ENCODE assay signal across 21 cellular contexts in the genomic region with DNA sequence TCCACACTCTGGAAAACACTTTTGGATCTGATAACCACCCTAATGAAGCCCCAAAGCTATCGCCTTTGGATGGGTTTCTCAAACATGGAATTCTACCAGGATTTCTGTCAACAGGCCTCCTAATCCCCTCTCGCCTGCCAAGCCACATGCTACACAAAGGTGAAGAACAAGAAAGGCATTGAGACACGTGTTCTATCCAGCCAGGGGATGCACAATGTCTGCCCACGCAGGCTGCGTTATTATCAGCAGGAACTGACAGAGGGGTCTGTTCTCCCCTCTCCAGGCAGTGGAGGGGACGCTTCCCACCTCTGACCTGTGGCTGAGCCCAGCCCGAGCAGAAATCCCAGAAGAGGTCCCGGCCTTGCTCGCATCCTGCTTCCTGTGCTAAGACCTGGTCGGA. TPM values are rescaled to one million over a fixed set of nuclear protein-coding genes. Genes with fewer than 3 reads are reported as not detected.
DNase-seq lines count a peak whose midpoint lies in the region; ATAC-seq, FAIRE-seq and TF ChIP-seq lines count a peak whose summit lies in the region.
"Had no signal": no experiment of that assay in that cellular context is flagged by ENCODE, and none has a peak within 500 bp of the region (broad histone marks: within the 10 kb centered on the region; RNA-seq: fewer than 3 reads in every experiment).

No MANE protein-coding gene starts in this region.

- H3K4me2 ChIP-seq in HepG2 (ENCODE audit: low read depth, low read length) (no peak overlapping the region), neuronal stem cell (ENCODE audit: insufficient read depth, low read length, poor library complexity, severe bottlenecking) (no peak overlapping the region)

- peak overlapping the region; percentile 63 for H3K18ac ChIP-seq in neuronal stem cell (ENCODE audit: low read length)

- ATAC-seq in HepG2 = no peak
- ATAC-seq in right lobe of liver = no peak

- 42% methylated on average over 8 of the region's 10 CpGs for WGBS in HepG2 (ENCODE audit: low lambda C conversion rate)
- WGBS in right lobe of liver (ENCODE audit: insufficient coverage, low coverage, low lambda C conversion rate, missing lambda C conversion rate) = 63% methylated on average over 4 of the region's 10 CpGs
- whole genome bisulfite sequencing in neuronal stem cell (ENCODE audit: extremely low coverage in 2 of 2, insufficient read length in 2 of 2, insufficient replicate concordance in 1 of 2), 2 donors = no CpG with 5 or more reads among the region's 10 CpGs

- no peak overlapping the region for H2BK12ac ChIP-seq in neuronal stem cell (ENCODE audit: low read length)

- POLR2A ChIA-PET in HepG2 (lab: Yijun Ruan, JAX) = no interaction called here

- CTCF ChIA-PET in HepG2 (lab: Yijun Ruan, JAX; ENCODE audit: low intra/inter-chr PET ratio, low total read pairs) = no interaction called here

- H2AK5ac ChIP-seq in neuronal stem cell (ENCODE audit: low read depth, low read length) = no peak overlapping the region

- no peaks in the 10 kb centered on the region for H3K79me1 ChIP-seq in neuronal stem cell (ENCODE audit: low read depth, low read length)

- intact Hi-C loops in HepG2 (cut with micrococcal nuclease; ENCODE audit: unreplicated experiment) = no loop called here
- intact Hi-C loops in right lobe of liver (cut with DNase I) = no loop called here
- intact Hi-C loops in vagina (cut with DNase I) = no loop called here

- no peak overlapping the region for H3K14ac ChIP-seq in neuronal stem cell (ENCODE audit: low read length)

- TF ChIP-seq CTCF in HepG2 (CRISPR knock-in tag; IDR thresholded peaks at IDR 0.05) = no peak
- TF ChIP-seq CTCF in right lobe of liver (IDR thresholded peaks at IDR 0.05) = no peak
- TF ChIP-seq CTCF in vagina (IDR thresholded peaks at IDR 0.05) = no peak

- H3K79me2 ChIP-seq in HepG2 (ENCODE audit: insufficient read depth, low read length) = no peaks in the 10 kb centered on the region

- no peak overlapping the region for H2BK5ac ChIP-seq in neuronal stem cell (ENCODE audit: low read length)

- TF ChIP-seq POLR2A in HepG2 (IDR thresholded peaks at IDR 0.05; ENCODE audit: insufficient read depth in 1 of 2, low read depth in 2 of 2, low read length in 2 of 2) (no peak), right lobe of liver (IDR thresholded peaks at IDR 0.05) (no peak), vagina (IDR thresholded peaks at IDR 0.05) (no peak)

- H3K27me3 ChIP-seq in HepG2 (ENCODE audit: control insufficient read depth in 1 of 2, insufficient read depth in 2 of 2, low read length in 2 of 2) (0 out of 5 replicates have a peak, but pooled peaks cover 1 to 7% of the 10 kb centered on the region in 2 experiments), right lobe of liver (no peaks in the 10 kb centered on the region), neuronal stem cell (ENCODE audit: control insufficient read depth in 3 of 3, insufficient read depth in 3 of 3, low read depth in 1 of 3, low read length in 3 of 3) (no peaks in the 10 kb centered on the region), vagina (no peaks in the 10 kb centered on the region)

- no peaks in the 10 kb centered on the region for H3K36me3 ChIP-seq in HepG2 (replicated peaks in 1 of 2; ENCODE audit: control insufficient read depth in 1 of 2, insufficient read depth in 2 of 2, low read length in 2 of 2)
- no peaks in the 10 kb centered on the region for H3K36me3 ChIP-seq in right lobe of liver
- no peaks in the 10 kb centered on the region for H3K36me3 ChIP-seq in neuronal stem cell (replicated peaks in 1 of 2; ENCODE audit: control insufficient read depth in 2 of 2, insufficient read depth in 2 of 2, low read length in 2 of 2)
- no peaks in the 10 kb centered on the region for H3K36me3 ChIP-seq in vagina

- H3K4ac ChIP-seq in neuronal stem cell (ENCODE audit: low read length) = no peak overlapping the region

- no peaks in the 10 kb centered on the region for H4K20me1 ChIP-seq in HepG2 (ENCODE audit: insufficient read depth, low read length)

- no peak overlapping the region for H3K23ac ChIP-seq in neuronal stem cell (ENCODE audit: low read depth, low read length, poor library complexity)

- in situ Hi-C loops in HepG2 (cut with HindIII; ENCODE audit: extremely low pct_ligation_motif_present, low pct_unique_long_range_greater_than_20kb) (no loop called here), G401 (cut with HindIII; ENCODE audit: low sequenced_read_pairs) (no loop called here)

- FAIRE-seq in HepG2 (lab: Jason Lieb, UNC) = no peak
- FAIRE-seq: G401.6, GM12892, GM19239, H1 had no signal

- DNase-seq in HepG2 (ENCODE audit: low spot score) (no peak), right lobe of liver (no peak), astrocyte of the hippocampus (ENCODE audit: low read depth, low spot score) (peak; percentile 40), neuronal stem cell (ENCODE audit: low spot score) (no peak), vagina (ENCODE audit: extremely low spot score in 2 of 2) (peak; percentile 67 to 72), MV-4-11 (lab: John Stamatoyannopoulos, UW) (no peak), G401 (ENCODE audit: low spot score) (no peak)
- DNase-seq in central memory CD4-positive, alpha-beta T cell = no peak
- DNase-seq: C1 segment of cervical spinal cord; Calu3; CD4-positive, alpha-beta memory T cell; COR-L47; DMS53; DMS79 treated with DMSO at 0.1 percent for 48 hours; GM23248; H7; HCEC 1CT had no signal

- H2BK120ac ChIP-seq in neuronal stem cell (ENCODE audit: low read depth, low read length) = no peak overlapping the region

- H3K9ac ChIP-seq in HepG2 (ENCODE audit: insufficient read depth, low read depth, low read length) (no peak overlapping the region), neuronal stem cell (ENCODE audit: low read depth, low read length, poor library complexity) (no peak overlapping the region)
- H3K9ac ChIP-seq: GM23248 had no signal

- BruUV-seq in HepG2 (replicated peaks; lab: Mats Ljungman, UMichigan) = no TSS peak

- H3K9me3 ChIP-seq in HepG2 (ENCODE audit: low read length) (no peaks in the 10 kb centered on the region), right lobe of liver (no peaks in the 10 kb centered on the region), neuronal stem cell (replicated peaks in 1 of 2; ENCODE audit: control insufficient read depth in 2 of 2, insufficient read depth in 1 of 2, low read depth in 1 of 2, low read length in 2 of 2) (no peaks in the 10 kb centered on the region), vagina (no peaks in the 10 kb centered on the region)

- H4K8ac ChIP-seq in neuronal stem cell (ENCODE audit: low read depth, low read length) = no peak overlapping the region

- no peak for TF ChIP-seq EP300 in HepG2 (IDR thresholded peaks at IDR 0.05; ENCODE audit: low read depth in 2 of 2, low read length in 2 of 2)
- no peak for TF ChIP-seq EP300 in HepG2 (CRISPR knock-in tag; IDR thresholded peaks at IDR 0.05; ENCODE audit: borderline replicate concordance)

- H3K27ac ChIP-seq in HepG2 (ENCODE audit: extremely low read length, insufficient read depth, low read length) (no peak overlapping the region), right lobe of liver (no peak overlapping the region), neuronal stem cell (replicated peaks; ENCODE audit: low read length) (no peak overlapping the region), vagina (no peak overlapping the region)
- H3K27ac ChIP-seq: GM23248 had no signal

- no peak overlapping the region for H2BK15ac ChIP-seq in neuronal stem cell (ENCODE audit: low read length)

- no peak overlapping the region for H4K91ac ChIP-seq in neuronal stem cell (ENCODE audit: low read depth, low read length, poor library complexity)

- no peak for TF ChIP-seq RAD21 in HepG2 (CRISPR knock-in tag; IDR thresholded peaks at IDR 0.05)

- H3K4me3 ChIP-seq in HepG2 (replicated peaks in 1 of 3; ENCODE audit: insufficient read depth in 1 of 3, low read depth in 2 of 3, low read length in 3 of 3) = no peak overlapping the region
- no peak overlapping the region for H3K4me3 ChIP-seq in right lobe of liver
- no peak overlapping the region for H3K4me3 ChIP-seq in neuronal stem cell (ENCODE audit: low read length in 2 of 2)
- no peak overlapping the region for H3K4me3 ChIP-seq in vagina
- H3K4me3 ChIP-seq: GM23248 had no signal

- H3K4me1 ChIP-seq in HepG2 (ENCODE audit: insufficient read depth, low read length) (no peaks in the 10 kb centered on the region), right lobe of liver (peaks cover 0 to 9% (median 0%) of the 10 kb centered on the region in 4 donors), neuronal stem cell (ENCODE audit: control insufficient read depth in 2 of 2, insufficient read depth in 1 of 2, low read depth in 1 of 2, low read length in 2 of 2) (peaks cover 0 to 3% of the 10 kb centered on the region in 2 donors), vagina (peaks cover 14% of the 10 kb centered on the region)

- H2AFZ ChIP-seq in HepG2 (ENCODE audit: low read length) (no peak overlapping the region), neuronal stem cell (ENCODE audit: low read length) (peak overlapping the region; percentile 40)
- H2AFZ ChIP-seq: GM23248 had no signal

RNA-seq across cellular contexts. Expression of a gene that starts 45.4 kb away (rescaled TPM):
- total RNA-seq in HepG2 (2016; rRNA removed; fragmentation: Illumina TruSeq; extraction: Trizol) (35.6 and 67.1 TPM in 2 replicates), right lobe of liver (100 to 1,000 TPM in 1 of 6 experiments, 10 to 100 TPM in 5; 10.7 to 253 (median 64.6) TPM), vagina (513 TPM)
- total RNA-seq in HepG2 (2016; cell fraction: cytosol; rRNA removed; fragmentation: Illumina TruSeq; extraction: Trizol; ENCODE audit: low read depth) = 10.4 and 13.6 TPM in 2 replicates
- total RNA-seq in HepG2 (2016; cell fraction: insoluble cytoplasmic fraction; rRNA removed; fragmentation: Illumina TruSeq; extraction: Trizol) = 31.2 and 67.2 TPM in 2 replicates
- total RNA-seq in HepG2 (2016; cell fraction: membrane; rRNA removed; fragmentation: Illumina TruSeq; extraction: Trizol) = 12.7 and 15.5 TPM in 2 replicates
- total RNA-seq in HepG2 (2016; cell fraction: nucleus; rRNA removed; fragmentation: Illumina TruSeq; extraction: Trizol) = 154 and 191 TPM in 2 replicates
- polyA plus RNA-seq in HepG2 (2011; rRNA removed) = 54.7 and 64.6 TPM in 2 replicates
- polyA plus RNA-seq in HepG2 (2011; cell fraction: cytosol; rRNA removed) = 18.4 and 18.6 TPM in 2 replicates
- polyA plus RNA-seq in HepG2 (2011; cell fraction: nucleus; rRNA removed) = 258 and 353 TPM in 2 replicates
- polyA plus RNA-seq in HepG2 (2012) = 14.5 and 32.8 TPM in 2 replicates
- 1.0 and 1.3 TPM in 2 replicates for polyA plus RNA-seq in HepG2 (2016; cell fraction: cytosol; fragmentation: Illumina TruSeq; extraction: Trizol; ENCODE audit: low read depth)
- polyA plus RNA-seq in HepG2 (2016; cell fraction: insoluble cytoplasmic fraction; fragmentation: Illumina TruSeq; extraction: Trizol; ENCODE audit: low read depth) = 13.5 and 17.7 TPM in 2 replicates
- 1.9 and 2.6 TPM in 2 replicates for polyA plus RNA-seq in HepG2 (2016; cell fraction: membrane; fragmentation: Illumina TruSeq; extraction: Trizol; ENCODE audit: low read depth)
- polyA plus RNA-seq in HepG2 (2016; cell fraction: nucleus; fragmentation: Illumina TruSeq; extraction: Trizol; ENCODE audit: insufficient read depth, low read depth) = 147 and 163 TPM in 2 replicates
- 15.2 and 310 TPM in 2 replicates for polyA minus RNA-seq in HepG2 (2011; rRNA and poly(A)+ RNA removed; ENCODE audit: low replicate concordance)
- polyA minus RNA-seq in HepG2 (2011; cell fraction: cytosol; rRNA and poly(A)+ RNA removed) = 142 and 165 TPM in 2 replicates
- polyA minus RNA-seq in HepG2 (2011; cell fraction: nucleus; rRNA and poly(A)+ RNA removed) = 395 and 466 TPM in 2 replicates
- polyA plus RNA-seq in neuronal stem cell (2013, experiment 1 of 2) = 3.1 TPM
- 3.8 TPM for polyA plus RNA-seq in neuronal stem cell (2013, experiment 2 of 2)
- total RNA-seq in G401 (2014; rRNA removed; shearing (Covaris generic)) = 15.6 and 15.9 TPM in 2 replicates

Comparison
In these comparisons a context has a peak if more than half of its experiments do, and no peak if none do; other contexts are left out.
1. DNase-seq: peak in astrocyte of the hippocampus (single experiment) and vagina (2 of 2); none in HepG2 (single experiment), right lobe of liver (0 of 3), neuronal stem cell (single experiment), MV-4-11 (single experiment), central memory CD4-positive, alpha-beta T cell (single experiment) and G401 (single experiment).